Comparison of ENCODE assay signal across 8 cellular contexts in the genomic region with DNA sequence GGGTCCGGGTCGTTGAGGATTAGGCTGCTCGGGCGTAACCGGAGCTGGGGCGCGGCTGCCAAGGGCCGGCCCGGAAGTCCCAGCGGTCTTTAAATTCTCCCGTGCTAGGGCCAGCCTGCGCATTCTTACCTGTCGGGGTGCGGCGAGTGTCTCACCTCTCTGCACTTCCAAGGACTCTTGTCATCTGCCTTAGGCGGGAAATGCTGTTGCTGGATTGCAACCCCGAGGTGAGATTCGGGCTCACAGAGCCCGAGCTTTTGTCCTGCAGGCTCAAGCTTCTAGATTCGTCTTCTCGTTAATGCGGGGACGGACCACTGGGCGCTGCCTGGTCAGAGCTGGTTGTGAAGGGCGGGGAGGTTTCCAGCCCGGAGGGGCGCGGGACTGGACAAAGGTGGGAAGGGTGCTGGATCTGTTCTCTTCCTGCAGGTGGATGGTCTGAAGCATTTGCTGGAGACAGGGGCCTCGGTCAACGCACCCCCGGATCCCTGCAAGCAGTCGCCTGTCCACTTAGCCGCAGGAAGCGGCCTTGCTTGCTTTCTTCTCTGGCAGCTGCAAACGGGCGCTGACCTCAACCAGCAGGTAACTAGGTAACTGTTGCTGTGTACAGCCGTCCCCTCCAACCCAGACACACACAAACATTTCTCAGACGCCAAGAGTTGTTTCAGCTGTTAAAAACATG. TPM values are rescaled to one million over a fixed set of nuclear protein-coding genes. Genes with fewer than 3 reads are reported as not detected.
A peak's percentile ranks its signal among the peaks of the same experiment; 100 is the strongest.
DNase-seq lines count a peak whose midpoint lies in the region; ATAC-seq and TF ChIP-seq lines count a peak whose summit lies in the region.

A gene with protein sequence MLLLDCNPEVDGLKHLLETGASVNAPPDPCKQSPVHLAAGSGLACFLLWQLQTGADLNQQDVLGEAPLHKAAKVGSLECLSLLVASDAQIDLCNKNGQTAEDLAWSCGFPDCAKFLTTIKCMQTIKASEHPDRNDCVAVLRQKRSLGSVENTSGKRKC (plus strand): TSS at position 118 of the 679 bp plus-strand sequence. CDS start 83 bp downstream, at position 201.

- ATAC-seq in activated naive CD8-positive, alpha-beta T cell treated with anti-CD3 and anti-CD28 coated beads, Interleukin-2, amount 50 U/mL, for 24 hours: no peak
- ATAC-seq in HG02678 (IDR thresholded peaks at IDR 0.05; ENCODE audit: unreplicated experiment): no peak

- H3K36me3 Mint-ChIP-seq in activated naive CD4-positive, alpha-beta T cell treated with anti-CD3 and anti-CD28 coated beads, Interleukin-2, amount 10 ng/mL, durations not matched to agents 7 days and 5 days: peaks cover 44% of the 10 kb centered on the region
- H3K36me3 Mint-ChIP-seq in activated naive CD8-positive, alpha-beta T cell treated with anti-CD3 and anti-CD28 coated beads, Interleukin-2, amount 50 U/mL, for 24 hours (ENCODE audit: low read depth): peaks cover 16% of the 10 kb centered on the region

- no peaks in the 10 kb centered on the region for H3K27me3 ChIP-seq in right atrium auricular region
- H3K27me3 ChIP-seq in trophoblast cell (ENCODE audit: insufficient read depth, low read length): no peaks in the 10 kb centered on the region

- H3K36me3 ChIP-seq in right atrium auricular region (peaks cover 16% of the 10 kb centered on the region), trophoblast cell (ENCODE audit: control insufficient read depth in 1 of 2, insufficient read depth in 2 of 2, low read length in 2 of 2) (peaks cover 0 to 3% of the 10 kb centered on the region in 2 experiments)

- peak within 1 kb of the TSS; percentile 99 for H4K91ac ChIP-seq in trophoblast cell (ENCODE audit: low read depth, low read length)

- no peaks in the 10 kb centered on the region for H3K9me3 Mint-ChIP-seq in activated naive CD4-positive, alpha-beta T cell treated with anti-CD3 and anti-CD28 coated beads, Interleukin-2, amount 10 ng/mL, durations not matched to agents 7 days and 5 days
- no peaks in the 10 kb centered on the region for H3K9me3 Mint-ChIP-seq in activated naive CD8-positive, alpha-beta T cell treated with anti-CD3 and anti-CD28 coated beads, Interleukin-2, amount 50 U/mL, for 24 hours

- H3K4me1 Mint-ChIP-seq in activated naive CD4-positive, alpha-beta T cell treated with anti-CD3 and anti-CD28 coated beads, Interleukin-2, amount 10 ng/mL, durations not matched to agents 7 days and 5 days: peaks cover 58% of the 10 kb centered on the region
- peaks cover 41% of the 10 kb centered on the region for H3K4me1 Mint-ChIP-seq in activated naive CD8-positive, alpha-beta T cell treated with anti-CD3 and anti-CD28 coated beads, Interleukin-2, amount 50 U/mL, for 24 hours

- peaks cover 4% of the 10 kb centered on the region for H3K79me2 ChIP-seq in trophoblast cell (ENCODE audit: control insufficient read depth, insufficient read depth, low read length, poor library complexity)

- H3K79me1 ChIP-seq in trophoblast cell (ENCODE audit: low read length): peaks cover 5% of the 10 kb centered on the region

- DNase-seq in activated naive CD4-positive, alpha-beta T cell treated with anti-CD3 and anti-CD28 coated beads, Interleukin-2, amount 10 ng/mL, durations not matched to agents 7 days and 5 days: no peak
- DNase-seq in activated naive CD4-positive, alpha-beta T cell treated with Interleukin-2 at 50 U/mL for 16 hours: no peak
- DNase-seq in NCI-H1105 (lab: John Stamatoyannopoulos, UW) (peak; percentile 2), right atrium auricular region (ENCODE audit: low spot score) (peak; percentile 66), trophoblast cell (peak; percentile 88 to 96), NCI-H1694 treated with DMSO at 0.1 percent for 48 hours (lab: John Stamatoyannopoulos, UW) (no peak)
- no peak for DNase-seq in activated naive CD8-positive, alpha-beta T cell treated with anti-CD3 and anti-CD28 coated beads, Interleukin-2, amount 50 U/mL, for 24 hours

- H4K8ac ChIP-seq in trophoblast cell (ENCODE audit: low read depth, low read length): peak within 1 kb of the TSS; percentile 85

- H3K4me3 Mint-ChIP-seq in activated naive CD4-positive, alpha-beta T cell treated with anti-CD3 and anti-CD28 coated beads, Interleukin-2, amount 10 ng/mL, durations not matched to agents 7 days and 5 days: peak within 1 kb of the TSS; percentile 94
- peak within 1 kb of the TSS; percentile 91 for H3K4me3 Mint-ChIP-seq in activated naive CD8-positive, alpha-beta T cell treated with anti-CD3 and anti-CD28 coated beads, Interleukin-2, amount 50 U/mL, for 24 hours

- H3K4me1 ChIP-seq in right atrium auricular region (peaks cover 0 to 43% of the 10 kb centered on the region in 2 donors), trophoblast cell (ENCODE audit: control insufficient read depth in 1 of 2, insufficient read depth in 2 of 2, low read length in 2 of 2) (peaks cover 0 to 3% of the 10 kb centered on the region in 2 experiments)

- H2AK5ac ChIP-seq in trophoblast cell (ENCODE audit: low read length): peak within 1 kb of the TSS; percentile 35

- H3K9ac ChIP-seq in trophoblast cell (ENCODE audit: low read length): peak within 1 kb of the TSS; percentile 6

- H2BK5ac ChIP-seq in trophoblast cell (ENCODE audit: low read depth, low read length, poor library complexity): peak within 1 kb of the TSS; percentile 45

- no CpG with 5 or more reads among the region's 38 CpGs for WGBS in trophoblast cell (ENCODE audit: extremely low coverage, insufficient coverage, insufficient read length)

- peak within 1 kb of the TSS; percentile 82 for H2BK120ac ChIP-seq in trophoblast cell (ENCODE audit: insufficient read depth, low read length, poor library complexity)

- H3K4me3 ChIP-seq in right atrium auricular region: peak within 1 kb of the TSS; percentile 72 to 81
- H3K4me3 ChIP-seq in trophoblast cell (ENCODE audit: low read depth, low read length): peak within 1 kb of the TSS; percentile 76

- no peaks in the 10 kb centered on the region for H3K9me3 ChIP-seq in right atrium auricular region
- H3K9me3 ChIP-seq in trophoblast cell (ENCODE audit: insufficient read depth, low read depth, low read length): no peaks in the 10 kb centered on the region

- peak within 1 kb of the TSS; percentile 82 for H3K4me2 ChIP-seq in trophoblast cell (ENCODE audit: low read length)

- peak within 1 kb of the TSS; percentile 46 for H3K4ac ChIP-seq in trophoblast cell (ENCODE audit: low read depth, low read length)

- no peak for TF ChIP-seq CTCF in right atrium auricular region (IDR thresholded peaks at IDR 0.05)

- peak within 1 kb of the TSS; percentile 99 for H3K27ac Mint-ChIP-seq in activated naive CD4-positive, alpha-beta T cell treated with anti-CD3 and anti-CD28 coated beads, Interleukin-2, amount 10 ng/mL, durations not matched to agents 7 days and 5 days
- H3K27ac Mint-ChIP-seq in activated naive CD8-positive, alpha-beta T cell treated with anti-CD3 and anti-CD28 coated beads, Interleukin-2, amount 50 U/mL, for 24 hours: peak within 1 kb of the TSS; percentile 97

- H3K23ac ChIP-seq in trophoblast cell (ENCODE audit: low read length): no peak within 1 kb of the TSS

- peak within 1 kb of the TSS; percentile 98 for H2AFZ ChIP-seq in trophoblast cell (ENCODE audit: insufficient read depth, low read length, poor library complexity)

- H3K14ac ChIP-seq in trophoblast cell (ENCODE audit: low read length): peak within 1 kb of the TSS; percentile 96

- no peaks in the 10 kb centered on the region for H3K27me3 Mint-ChIP-seq in activated naive CD4-positive, alpha-beta T cell treated with anti-CD3 and anti-CD28 coated beads, Interleukin-2, amount 10 ng/mL, durations not matched to agents 7 days and 5 days
- no peaks in the 10 kb centered on the region for H3K27me3 Mint-ChIP-seq in activated naive CD8-positive, alpha-beta T cell treated with anti-CD3 and anti-CD28 coated beads, Interleukin-2, amount 50 U/mL, for 24 hours

- H2BK12ac ChIP-seq in trophoblast cell (ENCODE audit: low read length): peak within 1 kb of the TSS; percentile 15

- H3K18ac ChIP-seq in trophoblast cell (ENCODE audit: low read length): peak within 1 kb of the TSS; percentile 81

- CTCF ChIA-PET in activated naive CD4-positive, alpha-beta T cell treated with anti-CD3 and anti-CD28 coated beads, Interleukin-2, amount 10 ng/mL, durations not matched to agents 7 days and 5 days (lab: Charles Lee): no interaction called here

- H3K27ac ChIP-seq in right atrium auricular region: peak within 1 kb of the TSS; percentile 100
- H3K27ac ChIP-seq in trophoblast cell (ENCODE audit: low read depth, low read length): peak within 1 kb of the TSS; percentile 90

- H4K12ac ChIP-seq in trophoblast cell (ENCODE audit: low read depth, low read length): peak within 1 kb of the TSS; percentile 88

RNA-seq across cellular contexts. Expression of the gene that starts here (rescaled TPM):
- total RNA-seq in right atrium auricular region: 10 to 100 TPM in 1 of 2 donors, 1 to 10 TPM in 1; 5.5 to 13.8 TPM
- polyA plus RNA-seq in trophoblast cell (2013): 16.7 and 19.1 TPM in 2 replicates

Comparison
In these comparisons a context has a peak if more than half of its experiments do, and no peak if none do; other contexts are left out.
1. DNase-seq: peak in NCI-H1105 (single experiment), right atrium auricular region (single experiment) and trophoblast cell (2 of 2); none in activated naive CD4-positive, alpha-beta T cell treated with anti-CD3 and anti-CD28 coated beads, Interleukin-2, amount 10 ng/mL, durations not matched to agents 7 days and 5 days (single experiment), activated naive CD4-positive, alpha-beta T cell treated with Interleukin-2 at 50 U/mL for 16 hours (single experiment), activated naive CD8-positive, alpha-beta T cell treated with anti-CD3 and anti-CD28 coated beads, Interleukin-2, amount 50 U/mL, for 24 hours (single experiment) and NCI-H1694 treated with DMSO at 0.1 percent for 48 hours (single experiment).